ENCODE assay signal across 23 cellular contexts in genomic region chr5:9284272-9284671, GRCh38.
A peak's percentile ranks its signal among the peaks of the same experiment; 100 is the strongest.
DNase-seq lines count a peak whose midpoint lies in the region; ATAC-seq and TF ChIP-seq lines count a peak whose summit lies in the region.
"Had no signal": no experiment of that assay in that cellular context is flagged by ENCODE, and none has a peak within 500 bp of the region (broad histone marks: within the 10 kb centered on the region; RNA-seq: fewer than 3 reads in every experiment).

No MANE protein-coding gene starts in this region.

- DNase-seq in breast epithelium (ENCODE audit: low spot score in 2 of 2) = no peak
- DNase-seq in MCF 10A (ENCODE audit: unreplicated experiment) = no peak
- DNase-seq in coronary artery (ENCODE audit: low spot score) = no peak
- DNase-seq in mesothelial cell of epicardium (ENCODE audit: low spot score in 2 of 2, unreplicated experiment in 2 of 2) = no peak
- DNase-seq in thyroid gland = no peak
- no peak for DNase-seq in sciatic nerve (ENCODE audit: low spot score)
- no peak for DNase-seq in activated T-cell treated with anti-CD3 and anti-CD28 coated beads for 4 hours
- DNase-seq: activated CD4-positive, alpha-beta T cell treated with anti-CD3 and anti-CD28 coated beads for 36 hours; activated effector memory CD4-positive, alpha-beta T cell treated with Interleukin-2 at 50 U/mL for 16 hours; activated naive CD8-positive, alpha-beta T cell treated with anti-CD3 and anti-CD28 coated beads for 36 hours; CD4-positive, CD25-positive, alpha-beta regulatory T cell; DND-41; KBM-7; naive B cell; NCI-H1436; NCI-H2081 treated with DMSO at 0.1 percent for 48 hours; NCI-H345; NCI-H774; T-helper 2 cell had no signal

- ATAC-seq in sciatic nerve (no peak), HG03521 (IDR thresholded peaks at IDR 0.05; ENCODE audit: unreplicated experiment) (no peak)
- ATAC-seq: activated CD4-positive, alpha-beta T cell treated with anti-CD3 and anti-CD28 coated beads for 36 hours had no signal

- H3K36me3 Mint-ChIP-seq in MCF 10A (ENCODE audit: insufficient read depth, unreplicated experiment) (no peaks in the 10 kb centered on the region), mesothelial cell of epicardium (no peaks in the 10 kb centered on the region)
- H3K36me3 Mint-ChIP-seq: activated naive CD8-positive, alpha-beta T cell treated with anti-CD3 and anti-CD28 coated beads for 36 hours; CD4-positive, CD25-positive, alpha-beta regulatory T cell; naive B cell had no signal

- H3K9me3 Mint-ChIP-seq in MCF 10A (ENCODE audit: unreplicated experiment) (no peaks in the 10 kb centered on the region), mesothelial cell of epicardium (peaks cover 2% of the 10 kb centered on the region)
- H3K9me3 Mint-ChIP-seq: activated naive CD8-positive, alpha-beta T cell treated with anti-CD3 and anti-CD28 coated beads for 36 hours had no signal

- TF ChIP-seq CTCF in breast epithelium (IDR thresholded peaks at IDR 0.05) (no peak), MCF 10A (IDR thresholded peaks at IDR 0.05; ENCODE audit: unreplicated experiment) (no peak), coronary artery (IDR thresholded peaks at IDR 0.05) (no peak), mesothelial cell of epicardium (IDR thresholded peaks at IDR 0.05; ENCODE audit: unreplicated experiment) (no peak), thyroid gland (IDR thresholded peaks at IDR 0.05) (no peak)

- H3K27me3 ChIP-seq in breast epithelium (no peaks in the 10 kb centered on the region), thyroid gland (no peaks in the 10 kb centered on the region)

- H3K9me3 ChIP-seq in breast epithelium = no peaks in the 10 kb centered on the region
- H3K9me3 ChIP-seq in thyroid gland = no peaks in the 10 kb centered on the region
- H3K9me3 ChIP-seq: HAP-1 had no signal

- H3K27ac ChIP-seq in breast epithelium = peak overlapping the region; percentile 61 to 79
- H3K27ac ChIP-seq in coronary artery = peak overlapping the region; percentile 74 to 81
- peak overlapping the region in 2 of 3 donors; percentile 14 to 53 for H3K27ac ChIP-seq in thyroid gland
- H3K27ac ChIP-seq: 22Rv1, RWPE1 had no signal

- H3K4me3 Mint-ChIP-seq in MCF 10A (ENCODE audit: unreplicated experiment) (no peak overlapping the region), mesothelial cell of epicardium (no peak overlapping the region)
- H3K4me3 Mint-ChIP-seq: activated CD4-positive, alpha-beta T cell treated with anti-CD3 and anti-CD28 coated beads for 36 hours; activated naive CD8-positive, alpha-beta T cell treated with anti-CD3 and anti-CD28 coated beads for 36 hours; CD4-positive, CD25-positive, alpha-beta regulatory T cell; naive B cell had no signal

- no peak overlapping the region for H3K27ac Mint-ChIP-seq in MCF 10A (ENCODE audit: low read depth, unreplicated experiment)
- peak overlapping the region; percentile 76 for H3K27ac Mint-ChIP-seq in mesothelial cell of epicardium
- H3K27ac Mint-ChIP-seq: activated CD4-positive, alpha-beta T cell treated with anti-CD3 and anti-CD28 coated beads for 36 hours; activated naive CD8-positive, alpha-beta T cell treated with anti-CD3 and anti-CD28 coated beads for 36 hours; CD4-positive, CD25-positive, alpha-beta regulatory T cell; naive B cell had no signal

- WGBS in thyroid gland, 2 donors = 56 to 64% methylated on average over 1 of the region's 1 CpG

- TF ChIP-seq POLR2A in breast epithelium (IDR thresholded peaks at IDR 0.05) (no peak), thyroid gland (IDR thresholded peaks at IDR 0.05) (no peak)

- no peaks in the 10 kb centered on the region for H3K27me3 Mint-ChIP-seq in MCF 10A (ENCODE audit: insufficient read depth, unreplicated experiment)
- no peaks in the 10 kb centered on the region for H3K27me3 Mint-ChIP-seq in mesothelial cell of epicardium (ENCODE audit: low read depth)
- H3K27me3 Mint-ChIP-seq: activated CD4-positive, alpha-beta T cell treated with anti-CD3 and anti-CD28 coated beads for 36 hours; activated naive CD8-positive, alpha-beta T cell treated with anti-CD3 and anti-CD28 coated beads for 36 hours; CD4-positive, CD25-positive, alpha-beta regulatory T cell; naive B cell had no signal

- no TSS peak for BruUV-seq in MCF 10A (replicated peaks; lab: Mats Ljungman, UMichigan)

- H3K4me1 ChIP-seq in breast epithelium (no peaks in the 10 kb centered on the region), thyroid gland (no peaks in the 10 kb centered on the region)
- H3K4me1 ChIP-seq: HAP-1 had no signal

- H3K4me1 Mint-ChIP-seq in MCF 10A (ENCODE audit: insufficient read depth, unreplicated experiment) = no peaks in the 10 kb centered on the region
- peaks cover 19% of the 10 kb centered on the region for H3K4me1 Mint-ChIP-seq in mesothelial cell of epicardium
- H3K4me1 Mint-ChIP-seq: activated CD4-positive, alpha-beta T cell treated with anti-CD3 and anti-CD28 coated beads for 36 hours; activated naive CD8-positive, alpha-beta T cell treated with anti-CD3 and anti-CD28 coated beads for 36 hours; CD4-positive, CD25-positive, alpha-beta regulatory T cell; naive B cell had no signal

- CTCF ChIA-PET in MCF 10A (lab: Yijun Ruan, JAX) = interaction anchor here (0.6 kb wide), 1 partner anchor 14 kb away, joined by 5 read pairs; no protein-coding TSS in a partner anchor

- no peaks in the 10 kb centered on the region for H3K36me3 ChIP-seq in breast epithelium
- H3K36me3 ChIP-seq in thyroid gland = no peaks in the 10 kb centered on the region
- H3K36me3 ChIP-seq: HAP-1 had no signal

- POLR2A ChIA-PET in MCF 10A (lab: Yijun Ruan, JAX) = no interaction called here

- intact Hi-C loops in breast epithelium (cut with DNase I; ENCODE audit: low total_unique reads) = no loop called here
- intact Hi-C loops in MCF 10A (cut with micrococcal nuclease) = no loop called here
- intact Hi-C loops in thyroid gland (cut with DNase I) = no loop called here
- intact Hi-C loops in sciatic nerve (cut with DNase I) = loop anchor here (2.0 kb wide), 1 partner anchor 55 kb away; no protein-coding TSS in a partner anchor

- H3K4me3 ChIP-seq in breast epithelium (no peak overlapping the region), coronary artery (no peak overlapping the region), thyroid gland (replicated peaks in 1 of 3) (no peak overlapping the region)
- H3K4me3 ChIP-seq: HAP-1 had no signal
